Comparison of ENCODE assay signal across 8 cellular contexts in the genomic region with DNA sequence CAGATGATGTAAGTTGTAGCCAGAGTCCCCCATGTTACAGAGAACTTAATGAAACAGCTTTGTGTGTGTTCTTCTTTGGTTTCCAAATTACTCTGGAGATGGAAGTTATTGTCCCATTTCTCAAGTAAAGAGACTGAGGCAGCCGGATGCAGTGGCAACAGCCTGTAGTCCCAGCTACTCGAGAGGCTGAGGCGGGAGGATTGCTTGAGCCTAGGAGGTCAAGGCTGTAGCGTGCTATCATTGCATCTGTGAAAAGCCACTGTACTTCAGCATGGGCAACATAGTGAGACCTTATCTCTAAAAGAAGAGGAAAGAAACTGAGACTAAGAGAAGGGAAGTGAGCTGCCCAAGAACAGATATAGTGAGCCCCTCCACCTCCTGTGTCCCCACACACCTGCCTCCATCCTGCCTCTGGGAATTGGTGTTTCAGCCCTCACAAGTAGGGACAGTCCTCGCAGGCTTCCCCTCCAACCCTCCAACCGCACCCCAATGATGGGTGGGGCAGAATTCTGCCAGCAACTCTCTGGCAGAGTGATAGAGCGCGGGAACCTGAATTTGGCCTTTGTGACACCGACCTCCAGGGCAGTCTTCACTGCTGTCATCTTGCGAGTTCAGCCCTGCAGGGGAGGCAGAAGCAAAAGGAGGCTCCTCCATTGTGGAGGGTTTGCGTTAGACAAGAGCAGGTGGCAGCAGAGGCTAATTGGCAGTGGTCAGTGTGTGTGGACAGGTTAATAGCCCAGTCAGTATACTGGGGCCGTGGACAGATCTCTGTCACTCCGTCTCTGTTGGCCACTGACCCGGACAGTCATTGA. TPM values are rescaled to one million over a fixed set of nuclear protein-coding genes. Genes with fewer than 3 reads are reported as not detected.
DNase-seq lines count a peak whose midpoint lies in the region; ATAC-seq, FAIRE-seq and TF ChIP-seq lines count a peak whose summit lies in the region.

No MANE protein-coding gene starts in this region.

- intact Hi-C loops in heart right ventricle (cut with DNase I) (loop anchor here in 3 of 10 donors (2.0 kb wide), 2 partner anchors 15 to 17 kb away; a partner anchor contains a TSS), Right ventricle myocardium inferior (cut with DNase I) (no loop called here), upper lobe of right lung (cut with DNase I) (no loop called here)

- H3K4me3 ChIP-seq in heart right ventricle (peak overlapping the region in 6 of 10 donors; percentile 59 to 71 (median 61)), liver (ENCODE audit: low read depth in 1 of 3, low read length in 3 of 3) (peak overlapping the region; percentile 41 to 88 (median 84)), upper lobe of right lung (peak overlapping the region; percentile 59)

- no peaks in the 10 kb centered on the region for H3K27me3 ChIP-seq in heart right ventricle
- H3K27me3 ChIP-seq in liver (ENCODE audit: control insufficient read depth in 4 of 4, insufficient read depth in 4 of 4, low read length in 3 of 4): no peaks in the 10 kb centered on the region
- no peaks in the 10 kb centered on the region for H3K27me3 ChIP-seq in upper lobe of right lung

- TF ChIP-seq CTCF in heart right ventricle (IDR thresholded peaks at IDR 0.05) (no peak), liver (IDR thresholded peaks at IDR 0.05; ENCODE audit: low read depth, low read length, missing input control) (no peak), upper lobe of right lung (IDR thresholded peaks at IDR 0.05) (no peak)

- peaks cover 35% of the 10 kb centered on the region for H3K4me1 Mint-ChIP-seq in activated naive CD8-positive, alpha-beta T cell (ENCODE audit: low read depth)

- DNase-seq in heart right ventricle (no peak), Right ventricle myocardium inferior (ENCODE audit: missing footprints) (no peak), upper lobe of right lung (no peak), H54 (ENCODE audit: insufficient read length, low spot score) (no peak)

- no peaks in the 10 kb centered on the region for H3K27me3 Mint-ChIP-seq in activated naive CD8-positive, alpha-beta T cell

- no peak for ATAC-seq in heart right ventricle
- ATAC-seq in Right ventricle myocardium inferior: no peak
- ATAC-seq in upper lobe of right lung: no peak
- ATAC-seq in HG03095 (IDR thresholded peaks at IDR 0.05; ENCODE audit: unreplicated experiment): no peak
- ATAC-seq in HG02870 (IDR thresholded peaks at IDR 0.05; ENCODE audit: unreplicated experiment): no peak

- no peak for TF ChIP-seq POLR2A in H54 (IDR thresholded peaks at IDR 0.05; ENCODE audit: low read depth, low read length)

- H3K4me1 ChIP-seq in heart right ventricle: peaks cover 11 to 68% (median 44%) of the 10 kb centered on the region in 9 donors
- H3K4me1 ChIP-seq in liver (ENCODE audit: control insufficient read depth in 4 of 4, insufficient read depth in 4 of 4, low read length in 3 of 4): peaks cover 8 to 53% (median 43%) of the 10 kb centered on the region in 4 donors
- peaks cover 32% of the 10 kb centered on the region for H3K4me1 ChIP-seq in upper lobe of right lung

- H3K9ac ChIP-seq in liver (ENCODE audit: low read depth in 1 of 2, low read length in 2 of 2): peak overlapping the region; percentile 18 to 26

- no peaks in the 10 kb centered on the region for H3K36me3 Mint-ChIP-seq in activated naive CD8-positive, alpha-beta T cell

- H3K27ac ChIP-seq in heart right ventricle (peak overlapping the region in 7 of 10 donors; percentile 53 to 80 (median 74)), liver (ENCODE audit: low read depth in 1 of 2, low read length in 2 of 2) (peak overlapping the region; percentile 88 to 90), upper lobe of right lung (no peak overlapping the region)

- 82 to 86% methylated on average over 14 of the region's 14 CpGs for WGBS in heart right ventricle, 2 donors
- 38% methylated on average over 14 of the region's 14 CpGs for WGBS in liver

- peak overlapping the region; percentile 54 for H3K27ac Mint-ChIP-seq in activated naive CD8-positive, alpha-beta T cell

- H3K9me3 ChIP-seq in heart right ventricle (no peaks in the 10 kb centered on the region), liver (ENCODE audit: control insufficient read depth in 4 of 4, low read length in 3 of 4) (no peaks in the 10 kb centered on the region), upper lobe of right lung (no peaks in the 10 kb centered on the region)

- no peaks in the 10 kb centered on the region for H3K36me3 ChIP-seq in heart right ventricle
- H3K36me3 ChIP-seq in liver (ENCODE audit: control insufficient read depth in 4 of 4, insufficient read depth in 3 of 4, low read depth in 1 of 4, low read length in 3 of 4): peaks cover 0 to 2% (median 0%) of the 10 kb centered on the region in 4 donors
- H3K36me3 ChIP-seq in upper lobe of right lung: no peaks in the 10 kb centered on the region

- H3K4me3 Mint-ChIP-seq in activated naive CD8-positive, alpha-beta T cell: peak overlapping the region; percentile 87

- FAIRE-seq in H54 (lab: Jason Lieb, UNC): no peak

- no peak for TF ChIP-seq RAD21 in liver (IDR thresholded peaks at IDR 0.05)

- no peaks in the 10 kb centered on the region for H3K9me3 Mint-ChIP-seq in activated naive CD8-positive, alpha-beta T cell (ENCODE audit: low read depth)

TF ChIP-seq in liver, 16 proteins besides CTCF, POLR2A, EP300 and RAD21 (continues in another document):
- TF ChIP-seq GABPA (IDR thresholded peaks at IDR 0.05 in 1 of 2, conservative IDR thresholded peaks at IDR 0.05 in 1 of 2) (no peak), SP1 (IDR thresholded peaks at IDR 0.05) (no peak), TAF1 (conservative IDR thresholded peaks at IDR 0.05) (no peak), FOXA2 (IDR thresholded peaks at IDR 0.05) (no peak), EGR1 (IDR thresholded peaks at IDR 0.05; ENCODE audit: low read depth in 2 of 2) (no peak), HNF4G (IDR thresholded peaks at IDR 0.05) (no peak), YY1 (IDR thresholded peaks at IDR 0.05) (no peak), FOXA1 (IDR thresholded peaks at IDR 0.05) (no peak), RXRA (IDR thresholded peaks at IDR 0.05) (no peak), JUND (IDR thresholded peaks at IDR 0.05) (no peak)
- TF ChIP-seq, protein P1, sequence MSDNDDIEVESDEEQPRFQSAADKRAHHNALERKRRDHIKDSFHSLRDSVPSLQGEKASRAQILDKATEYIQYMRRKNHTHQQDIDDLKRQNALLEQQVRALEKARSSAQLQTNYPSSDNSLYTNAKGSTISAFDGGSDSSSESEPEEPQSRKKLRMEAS (IDR thresholded peaks at IDR 0.05): no peak
- TF ChIP-seq, protein P2, sequence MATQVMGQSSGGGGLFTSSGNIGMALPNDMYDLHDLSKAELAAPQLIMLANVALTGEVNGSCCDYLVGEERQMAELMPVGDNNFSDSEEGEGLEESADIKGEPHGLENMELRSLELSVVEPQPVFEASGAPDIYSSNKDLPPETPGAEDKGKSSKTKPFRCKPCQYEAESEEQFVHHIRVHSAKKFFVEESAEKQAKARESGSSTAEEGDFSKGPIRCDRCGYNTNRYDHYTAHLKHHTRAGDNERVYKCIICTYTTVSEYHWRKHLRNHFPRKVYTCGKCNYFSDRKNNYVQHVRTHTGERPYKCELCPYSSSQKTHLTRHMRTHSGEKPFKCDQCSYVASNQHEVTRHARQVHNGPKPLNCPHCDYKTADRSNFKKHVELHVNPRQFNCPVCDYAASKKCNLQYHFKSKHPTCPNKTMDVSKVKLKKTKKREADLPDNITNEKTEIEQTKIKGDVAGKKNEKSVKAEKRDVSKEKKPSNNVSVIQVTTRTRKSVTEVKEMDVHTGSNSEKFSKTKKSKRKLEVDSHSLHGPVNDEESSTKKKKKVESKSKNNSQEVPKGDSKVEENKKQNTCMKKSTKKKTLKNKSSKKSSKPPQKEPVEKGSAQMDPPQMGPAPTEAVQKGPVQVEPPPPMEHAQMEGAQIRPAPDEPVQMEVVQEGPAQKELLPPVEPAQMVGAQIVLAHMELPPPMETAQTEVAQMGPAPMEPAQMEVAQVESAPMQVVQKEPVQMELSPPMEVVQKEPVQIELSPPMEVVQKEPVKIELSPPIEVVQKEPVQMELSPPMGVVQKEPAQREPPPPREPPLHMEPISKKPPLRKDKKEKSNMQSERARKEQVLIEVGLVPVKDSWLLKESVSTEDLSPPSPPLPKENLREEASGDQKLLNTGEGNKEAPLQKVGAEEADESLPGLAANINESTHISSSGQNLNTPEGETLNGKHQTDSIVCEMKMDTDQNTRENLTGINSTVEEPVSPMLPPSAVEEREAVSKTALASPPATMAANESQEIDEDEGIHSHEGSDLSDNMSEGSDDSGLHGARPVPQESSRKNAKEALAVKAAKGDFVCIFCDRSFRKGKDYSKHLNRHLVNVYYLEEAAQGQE (IDR thresholded peaks at IDR 0.05): no peak
- TF ChIP-seq, protein P3, sequence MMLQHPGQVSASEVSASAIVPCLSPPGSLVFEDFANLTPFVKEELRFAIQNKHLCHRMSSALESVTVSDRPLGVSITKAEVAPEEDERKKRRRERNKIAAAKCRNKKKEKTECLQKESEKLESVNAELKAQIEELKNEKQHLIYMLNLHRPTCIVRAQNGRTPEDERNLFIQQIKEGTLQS (IDR thresholded peaks at IDR 0.05): no peak

RNA-seq across cellular contexts. Expression of a gene that starts 1.6 kb away (rescaled TPM):
- 10 to 100 TPM; 16.6 to 29.9 (median 21.2) TPM for total RNA-seq in heart right ventricle
- polyA plus RNA-seq in heart right ventricle: 10 to 100 TPM in 1 of 2 donors, 1 to 10 TPM in 1; 5.3 to 26.9 TPM
- total RNA-seq in Right ventricle myocardium inferior: 21.4 TPM
- total RNA-seq in liver: 10 to 100 TPM; 23.4 to 32.4 TPM
- 10 to 100 TPM; 24.7 to 42.2 TPM for polyA plus RNA-seq in liver
- total RNA-seq in upper lobe of right lung: 6.1 TPM

RNA-seq across cellular contexts. Expression of a gene that starts 15.3 kb away (rescaled TPM):
- total RNA-seq in heart right ventricle (1,000 to 10,000 TPM in 2 of 10 donors, 100 to 1,000 TPM in 8; 651 to 1,550 (median 786) TPM), Right ventricle myocardium inferior (1,345 TPM), liver (10 to 100 TPM; 35.6 to 74.9 TPM), upper lobe of right lung (340 TPM)
- polyA plus RNA-seq in heart right ventricle (1,000 to 10,000 TPM; 1,777 to 4,200 TPM), liver (100 to 1,000 TPM; 108 to 138 TPM)

RNA-seq across cellular contexts. Expression of a gene that starts 20.6 kb away (rescaled TPM):
- total RNA-seq in heart right ventricle: 1 to 10 TPM in 8 of 10 donors, under 1 TPM in 2; 0.50 to 9.3 (median 2.7) TPM
- 1 to 10 TPM; 1.4 to 1.5 TPM for polyA plus RNA-seq in heart right ventricle
- 1.5 TPM for total RNA-seq in Right ventricle myocardium inferior
- 1 to 10 TPM; 3.8 to 8.2 TPM for total RNA-seq in liver
- polyA plus RNA-seq in liver: 1 to 10 TPM in 1 of 2 donors, under 1 TPM in 1; 0.24 to 1.7 TPM
- 28.3 TPM for total RNA-seq in upper lobe of right lung

RNA-seq across cellular contexts. Expression of a gene that starts 26.0 kb away (rescaled TPM):
- total RNA-seq in heart right ventricle (10 to 100 TPM; 10.8 to 16.8 (median 12.7) TPM), Right ventricle myocardium inferior (14.1 TPM), liver (10 to 100 TPM; 11.3 to 16.5 TPM), upper lobe of right lung (21.6 TPM)
- polyA plus RNA-seq in heart right ventricle (10 to 100 TPM; 19.6 to 35.3 TPM), liver (10 to 100 TPM in 1 of 2 donors, 1 to 10 TPM in 1; 6.9 to 11.6 TPM)

RNA-seq across cellular contexts. Expression of a gene that starts 36.7 kb away (rescaled TPM):
- total RNA-seq in heart right ventricle: 100 to 1,000 TPM in 1 of 10 donors, 10 to 100 TPM in 9; 63.2 to 115 (median 82.4) TPM
- 10 to 100 TPM; 34.7 to 94.1 TPM for polyA plus RNA-seq in heart right ventricle
- total RNA-seq in Right ventricle myocardium inferior: 90.1 TPM
- total RNA-seq in liver: 10 to 100 TPM; 24.8 to 41.1 TPM
- 10 to 100 TPM in 1 of 2 donors, 1 to 10 TPM in 1; 4.8 to 18.3 TPM for polyA plus RNA-seq in liver
- 85.0 TPM for total RNA-seq in upper lobe of right lung
